In the genomic region with DNA sequence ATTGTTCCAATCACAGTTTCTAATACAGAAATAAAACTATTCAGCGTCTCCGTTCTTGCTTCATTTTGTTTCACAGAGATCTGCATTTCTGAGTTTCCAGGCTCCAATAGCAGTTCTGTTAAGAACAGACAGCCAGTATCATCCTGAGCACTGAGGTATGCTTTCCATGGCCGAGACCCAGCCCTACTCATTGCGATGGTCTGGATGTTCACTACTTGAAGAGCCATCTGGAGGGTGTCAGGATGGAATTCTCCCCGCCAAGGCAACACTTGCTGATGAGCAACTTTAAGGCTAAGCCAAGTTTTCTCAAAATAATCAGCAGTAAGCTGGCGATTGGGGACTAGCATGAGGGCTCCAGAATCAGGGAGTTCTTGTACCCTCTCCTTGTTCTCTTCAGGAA, we compare ENCODE assay signal across 19 cellular contexts. TPM values are rescaled to one million over a fixed set of nuclear protein-coding genes. Genes with fewer than 3 reads are reported as not detected.
DNase-seq lines count a peak whose midpoint lies in the region; ATAC-seq and TF ChIP-seq lines count a peak whose summit lies in the region.
"Had no signal": no experiment of that assay in that cellular context is flagged by ENCODE, and none has a peak within 500 bp of the region (broad histone marks: within the 10 kb centered on the region; RNA-seq: fewer than 3 reads in every experiment).

No MANE protein-coding gene starts in this region.

- TF ChIP-seq POLR2A in gastroesophageal sphincter (IDR thresholded peaks at IDR 0.05) (no peak), sigmoid colon (IDR thresholded peaks at IDR 0.05) (no peak)

- H3K36me3 Mint-ChIP-seq in activated T-cell treated with anti-CD3 and anti-CD28 coated beads, Interleukin-2, amount 50 U/mL, for 24 hours (ENCODE audit: low read depth): peaks cover 72% of the 10 kb centered on the region

- no peak overlapping the region for H3K4me3 Mint-ChIP-seq in activated T-cell treated with anti-CD3 and anti-CD28 coated beads, Interleukin-2, amount 50 U/mL, for 24 hours
- H3K4me3 Mint-ChIP-seq: B cell had no signal

- intact Hi-C loops in sigmoid colon (cut with DNase I): no loop called here
- intact Hi-C loops in psoas muscle (cut with DNase I): loop anchor here in 1 of 2 donors (10.0 kb wide), 1 partner anchor 60 kb away; no protein-coding TSS in a partner anchor

- H3K27ac ChIP-seq in gastroesophageal sphincter: peak overlapping the region in 2 of 4 donors; percentile 8 to 35
- H3K27ac ChIP-seq in sigmoid colon: peak overlapping the region in 2 of 4 donors; percentile 1 to 29
- no peak overlapping the region for H3K27ac ChIP-seq in psoas muscle
- H3K27ac ChIP-seq: 22Rv1 had no signal

- no peaks in the 10 kb centered on the region for H3K9me3 ChIP-seq in gastroesophageal sphincter
- H3K9me3 ChIP-seq in sigmoid colon: no peaks in the 10 kb centered on the region
- no peaks in the 10 kb centered on the region for H3K9me3 ChIP-seq in psoas muscle
- H3K9me3 ChIP-seq: SK-N-SH had no signal

- no peak overlapping the region for H3K4me3 ChIP-seq in gastroesophageal sphincter
- H3K4me3 ChIP-seq in sigmoid colon: no peak overlapping the region
- no peak overlapping the region for H3K4me3 ChIP-seq in psoas muscle
- H3K4me3 ChIP-seq: GM12878 had no signal

- no peaks in the 10 kb centered on the region for H3K9me3 Mint-ChIP-seq in activated T-cell treated with anti-CD3 and anti-CD28 coated beads, Interleukin-2, amount 50 U/mL, for 24 hours

- H3K27ac Mint-ChIP-seq in activated T-cell treated with anti-CD3 and anti-CD28 coated beads, Interleukin-2, amount 50 U/mL, for 24 hours: peak overlapping the region; percentile 50
- H3K27ac Mint-ChIP-seq: B cell had no signal

- peaks cover 0 to 4% (median 0%) of the 10 kb centered on the region in 3 donors for H3K4me1 ChIP-seq in gastroesophageal sphincter
- peaks cover 0 to 11% (median 0%) of the 10 kb centered on the region in 4 donors for H3K4me1 ChIP-seq in sigmoid colon
- no peaks in the 10 kb centered on the region for H3K4me1 ChIP-seq in psoas muscle

- TF ChIP-seq CTCF in gastroesophageal sphincter (IDR thresholded peaks at IDR 0.05): no peak
- no peak for TF ChIP-seq CTCF in sigmoid colon (IDR thresholded peaks at IDR 0.05)
- TF ChIP-seq CTCF in psoas muscle (IDR thresholded peaks at IDR 0.05): no peak

- peaks cover 29% of the 10 kb centered on the region for H3K4me1 Mint-ChIP-seq in activated T-cell treated with anti-CD3 and anti-CD28 coated beads, Interleukin-2, amount 50 U/mL, for 24 hours (ENCODE audit: low read depth)

- in situ Hi-C loops in G401 (cut with HindIII; ENCODE audit: low sequenced_read_pairs): no loop called here

- H3K36me3 ChIP-seq in gastroesophageal sphincter (peaks cover 0 to 63% of the 10 kb centered on the region in 2 donors), sigmoid colon (peaks cover 0 to 60% (median 14%) of the 10 kb centered on the region in 4 donors), psoas muscle (ENCODE audit: insufficient read depth in 1 of 2, low read depth in 1 of 2) (peaks cover 2 to 64% of the 10 kb centered on the region in 2 donors)

- TF ChIP-seq EP300 in gastroesophageal sphincter (IDR thresholded peaks at IDR 0.05) (no peak), sigmoid colon (IDR thresholded peaks at IDR 0.05) (no peak)

- 49 to 71% methylated on average over 3 to 6 of the region's 6 CpGs for WGBS in gastroesophageal sphincter (ENCODE audit: low coverage in 1 of 2), 2 donors
- WGBS in sigmoid colon, 2 donors: 89 to 94% methylated on average over 6 of the region's 6 CpGs
- WGBS in psoas muscle, 3 donors: 88 to 92% (median 89%) methylated on average over 6 of the region's 6 CpGs

- no peaks in the 10 kb centered on the region for H3K27me3 Mint-ChIP-seq in activated T-cell treated with anti-CD3 and anti-CD28 coated beads, Interleukin-2, amount 50 U/mL, for 24 hours
- H3K27me3 Mint-ChIP-seq: B cell had no signal

- ATAC-seq in gastroesophageal sphincter (peak; percentile 66), psoas muscle (no peak)
- ATAC-seq: GM12878 had no signal

- H3K27me3 ChIP-seq in gastroesophageal sphincter: no peaks in the 10 kb centered on the region
- no peaks in the 10 kb centered on the region for H3K27me3 ChIP-seq in sigmoid colon
- H3K27me3 ChIP-seq in psoas muscle (ENCODE audit: insufficient read depth in 3 of 3, low read length in 2 of 3): no peaks in the 10 kb centered on the region

- no peak for DNase-seq in activated T-cell treated with anti-CD3 and anti-CD28 coated beads, Interleukin-2, amount 50 U/mL, for 24 hours
- DNase-seq in activated T-cell treated with anti-CD3 and anti-CD28 coated beads for 4 hours: no peak
- DNase-seq in G401 (ENCODE audit: low spot score): peak; percentile 76
- peak; percentile 76 for DNase-seq in sigmoid colon
- DNase-seq in NCI-H226: no peak
- no peak for DNase-seq in psoas muscle
- no peak for DNase-seq in NCI-H1092 treated with DMSO at 0.1 percent for 48 hours (lab: John Stamatoyannopoulos, UW)
- DNase-seq: Calu3, NCI-H1694 treated with DMSO at 0.1 percent for 48 hours, NCI-H510A treated with DMSO at 0.1 percent for 48 hours, NCI-H774, SHP77, SK-N-SH had no signal

RNA-seq across cellular contexts. Expression of gene BCL2L15, which starts 7.7 kb away (rescaled TPM):
- total RNA-seq in G401 (2014; rRNA removed; shearing (Covaris generic)): 0.64 TPM in 1 of 2 replicates, not detected in the other
- total RNA-seq in gastroesophageal sphincter (under 1 TPM in 3 of 4 donors, not detected in 1; 0.15 to 0.93 (median 0.27) TPM), sigmoid colon (under 1 TPM; under 0.01 to 0.49 (median 0.34) TPM), psoas muscle (under 1 TPM; 0.05 to 0.44 (median 0.35) TPM)
- polyA plus RNA-seq in sigmoid colon (10 to 100 TPM; 63.1 to 87.9 (median 85.8) TPM), psoas muscle (under 1 TPM; 0.03 to 0.26 (median 0.06) TPM)
- total RNA-seq: RPMI7951 had no signal

RNA-seq across cellular contexts. Expression of gene AP4B1, which starts 9.5 kb away (rescaled TPM):
- total RNA-seq in G401 (2014; rRNA removed; shearing (Covaris generic)): 4.1 and 5.6 TPM in 2 replicates
- total RNA-seq in gastroesophageal sphincter (10 to 100 TPM in 3 of 4 donors, 1 to 10 TPM in 1; 7.1 to 21.9 (median 12.6) TPM), sigmoid colon (10 to 100 TPM in 2 of 4 donors, 1 to 10 TPM in 2; 6.2 to 15.5 (median 10.8) TPM), psoas muscle (10 to 100 TPM in 1 of 4 donors, 1 to 10 TPM in 3; 6.8 to 12.0 (median 9.3) TPM)
- polyA plus RNA-seq in sigmoid colon (10 to 100 TPM in 1 of 3 donors, 1 to 10 TPM in 2; 4.8 to 21.3 (median 7.9) TPM), psoas muscle (10 to 100 TPM in 2 of 3 donors, 1 to 10 TPM in 1; 8.8 to 16.1 (median 11.4) TPM)

RNA-seq across cellular contexts. Expression of gene DCLRE1B, which starts 10.0 kb away (rescaled TPM):
- total RNA-seq in G401 (2014; rRNA removed; shearing (Covaris generic)): 12.3 and 13.1 TPM in 2 replicates
- total RNA-seq in gastroesophageal sphincter (1 to 10 TPM; 3.2 to 9.2 (median 5.1) TPM), sigmoid colon (1 to 10 TPM; 4.3 to 4.9 (median 4.4) TPM), psoas muscle (1 to 10 TPM; 1.8 to 2.3 (median 2.1) TPM)
- polyA plus RNA-seq in sigmoid colon (1 to 10 TPM; 1.8 to 4.9 (median 2.4) TPM), psoas muscle (1 to 10 TPM; 1.2 to 2.6 (median 2.5) TPM)

RNA-seq across cellular contexts. Expression of gene PTPN22, which starts 23.6 kb away (rescaled TPM):
- total RNA-seq in G401 (2014; rRNA removed; shearing (Covaris generic)): not detected in 2 replicates
- total RNA-seq in gastroesophageal sphincter (1 to 10 TPM in 2 of 4 donors, under 1 TPM in 2; 0.27 to 1.4 (median 1.1) TPM), sigmoid colon (1 to 10 TPM in 3 of 4 donors, under 1 TPM in 1; 0.71 to 2.4 (median 1.4) TPM), psoas muscle (under 1 TPM; 0.39 to 0.71 (median 0.56) TPM)
- polyA plus RNA-seq in sigmoid colon (1 to 10 TPM; 1.8 to 4.4 (median 2.1) TPM), psoas muscle (under 1 TPM; 0.10 to 0.15 (median 0.10) TPM)
- total RNA-seq: H1 had no signal
- polyA plus RNA-seq: H1 had no signal

RNA-seq across cellular contexts. Expression of gene HIPK1, which starts 34.0 kb away (rescaled TPM):
- 11.3 and 13.1 TPM in 2 replicates for total RNA-seq in G401 (2014; rRNA removed; shearing (Covaris generic))
- total RNA-seq in gastroesophageal sphincter (10 to 100 TPM; 64.8 to 92.3 (median 76.9) TPM), sigmoid colon (10 to 100 TPM; 47.2 to 57.1 (median 49.9) TPM), psoas muscle (10 to 100 TPM; 56.0 to 80.6 (median 65.3) TPM)
- polyA plus RNA-seq in sigmoid colon (10 to 100 TPM; 13.8 to 16.9 (median 16.6) TPM), psoas muscle (10 to 100 TPM; 16.8 to 56.0 (median 18.4) TPM)

Comparison
In these comparisons a context has a peak if more than half of its experiments do, and no peak if none do; other contexts are left out.
1. DNase-seq: peak in G401 (single experiment) and sigmoid colon (single experiment); none in activated T-cell treated with anti-CD3 and anti-CD28 coated beads, Interleukin-2, amount 50 U/mL, for 24 hours (single experiment), activated T-cell treated with anti-CD3 and anti-CD28 coated beads for 4 hours (single experiment), NCI-H226 (single experiment), psoas muscle (0 of 2) and NCI-H1092 treated with DMSO at 0.1 percent for 48 hours (single experiment).